In genomic region chr19:4473708-4474503, GRCh38 we compare ENCODE assay signal across 8 cellular contexts. TPM values are rescaled to one million over a fixed set of nuclear protein-coding genes. Genes with fewer than 3 reads are reported as not detected.
DNase-seq lines count a peak whose midpoint lies in the region; ATAC-seq, FAIRE-seq and TF ChIP-seq lines count a peak whose summit lies in the region.

No MANE protein-coding gene starts in this region.

- no peak for ATAC-seq in activated naive CD8-positive, alpha-beta T cell treated with anti-CD3 and anti-CD28 coated beads, Interleukin-2, amount 50 U/mL, for 24 hours
- no peak for ATAC-seq in HG02973 (IDR thresholded peaks at IDR 0.05; ENCODE audit: unreplicated experiment)
- ATAC-seq in GM21447 (IDR thresholded peaks at IDR 0.05; ENCODE audit: unreplicated experiment): no peak

- H3K27me3 Mint-ChIP-seq in activated naive CD8-positive, alpha-beta T cell treated with anti-CD3 and anti-CD28 coated beads, Interleukin-2, amount 50 U/mL, for 24 hours: no peaks in the 10 kb centered on the region

- no peak overlapping the region for H2AFZ ChIP-seq in keratinocyte (ENCODE audit: control insufficient read depth, low read length)

- H3K9me3 ChIP-seq in keratinocyte (ENCODE audit: control insufficient read depth, low read depth, low read length): no peaks in the 10 kb centered on the region

- no peaks in the 10 kb centered on the region for H3K27me3 ChIP-seq in keratinocyte (ENCODE audit: control insufficient read depth, extremely low read depth, insufficient read depth, low read length)

- H3K9ac ChIP-seq in keratinocyte (ENCODE audit: control insufficient read depth, extremely low read depth, insufficient read depth, low read length): peak overlapping the region; percentile 29

- no peak for TF ChIP-seq CTCF in GM12875 (IDR thresholded peaks at IDR 0.05; ENCODE audit: borderline replicate concordance, insufficient read depth, low read depth, low read length)
- TF ChIP-seq CTCF in keratinocyte (optimal IDR thresholded peaks at IDR 0.05 in 1 of 3, IDR thresholded peaks at IDR 0.05 in 1 of 3, conservative IDR thresholded peaks at IDR 0.05 in 1 of 3; ENCODE audit: extremely low read depth in 1 of 3, insufficient read depth in 2 of 3, low read length in 3 of 3): no peak

- H3K27ac ChIP-seq in keratinocyte (ENCODE audit: control insufficient read depth, insufficient read depth, low read length): no peak overlapping the region

- no peaks in the 10 kb centered on the region for H3K9me1 ChIP-seq in keratinocyte (ENCODE audit: control insufficient read depth, extremely low read depth, insufficient read depth, low read length)

- no peaks in the 10 kb centered on the region for H3K9me3 Mint-ChIP-seq in activated naive CD8-positive, alpha-beta T cell treated with anti-CD3 and anti-CD28 coated beads, Interleukin-2, amount 50 U/mL, for 24 hours

- H3K4me1 ChIP-seq in keratinocyte (ENCODE audit: control insufficient read depth, extremely low read depth, insufficient read depth, low read length): peaks cover 8% of the 10 kb centered on the region

- peaks cover 27% of the 10 kb centered on the region for H3K79me2 ChIP-seq in keratinocyte (ENCODE audit: control insufficient read depth, insufficient read depth, low read length)

- peak overlapping the region; percentile 87 for H3K4me2 ChIP-seq in keratinocyte (ENCODE audit: control insufficient read depth, extremely low read depth, insufficient read depth, low read depth, low read length)

- H3K4me3 ChIP-seq in GM12875 (ENCODE audit: low read depth, low read length) (peak overlapping the region; percentile 82), keratinocyte (ENCODE audit: control insufficient read depth in 2 of 3, extremely low read depth in 1 of 3, insufficient read depth in 2 of 3, low read depth in 1 of 3, low read length in 3 of 3) (peak overlapping the region in 2 of 3 experiments; percentile 88 to 97)

- H3K27ac Mint-ChIP-seq in activated naive CD8-positive, alpha-beta T cell treated with anti-CD3 and anti-CD28 coated beads, Interleukin-2, amount 50 U/mL, for 24 hours: peak overlapping the region; percentile 39

- peaks cover 2% of the 10 kb centered on the region for H3K36me3 Mint-ChIP-seq in activated naive CD8-positive, alpha-beta T cell treated with anti-CD3 and anti-CD28 coated beads, Interleukin-2, amount 50 U/mL, for 24 hours (ENCODE audit: low read depth)

- dilution Hi-C loops in keratinocyte (cut with MboI; ENCODE audit: extremely low pct_ligation_motif_present, low sequenced_read_pairs): no loop called here

- DNase-seq in 8988T (peak; percentile 16), keratinocyte (ENCODE audit: low read depth, low spot score) (no peak), islet precursor cell (no peak), GM19239 (ENCODE audit: insufficient read length, low spot score) (no peak)
- DNase-seq in activated naive CD8-positive, alpha-beta T cell treated with anti-CD3 and anti-CD28 coated beads, Interleukin-2, amount 50 U/mL, for 24 hours: no peak

- H3K4me3 Mint-ChIP-seq in activated naive CD8-positive, alpha-beta T cell treated with anti-CD3 and anti-CD28 coated beads, Interleukin-2, amount 50 U/mL, for 24 hours: peak overlapping the region; percentile 75

- peaks cover 4 to 15% of the 10 kb centered on the region in 2 experiments for H3K36me3 ChIP-seq in keratinocyte (ENCODE audit: control insufficient read depth in 2 of 2, extremely low read depth in 1 of 2, insufficient read depth in 2 of 2, low read length in 2 of 2)

- no peaks in the 10 kb centered on the region for H4K20me1 ChIP-seq in keratinocyte (ENCODE audit: control insufficient read depth, extremely low read depth, insufficient read depth, low read length)

- H3K4me1 Mint-ChIP-seq in activated naive CD8-positive, alpha-beta T cell treated with anti-CD3 and anti-CD28 coated beads, Interleukin-2, amount 50 U/mL, for 24 hours: peaks cover 16% of the 10 kb centered on the region

- no peak for FAIRE-seq in keratinocyte (lab: Jason Lieb, UNC)
- no peak for FAIRE-seq in GM19239 (lab: Jason Lieb, UNC)

RNA-seq across cellular contexts. Expression of gene HDGFL2, which starts 1.8 kb away (rescaled TPM):
- polyA plus RNA-seq in keratinocyte: 19.5 to 22.0 TPM (median 21.6 TPM) in 3 replicates
- polyA plus RNA-seq in keratinocyte (2011; ENCODE audit: low read depth): 19.5 TPM
- polyA plus RNA-seq in keratinocyte (2011; cell fraction: cytosol; rRNA removed): 10.0 and 22.2 TPM in 2 replicates
- polyA plus RNA-seq in keratinocyte (2011; cell fraction: nucleus; rRNA removed): 21.4 and 30.6 TPM in 2 replicates
- polyA plus RNA-seq in keratinocyte (2012; ENCODE audit: low replicate concordance): 6.9 and 42.1 TPM in 2 replicates
- polyA minus RNA-seq in keratinocyte: 10.4 to 18.6 TPM (median 10.5 TPM) in 3 replicates
- polyA minus RNA-seq in keratinocyte (2011; cell fraction: cytosol; rRNA and poly(A)+ RNA removed): 24.7 TPM
- polyA minus RNA-seq in keratinocyte (2011; cell fraction: nucleus; rRNA and poly(A)+ RNA removed): 8.8 and 11.4 TPM in 2 replicates

RNA-seq across cellular contexts. Expression of gene UBXN6, which starts 16.3 kb away (rescaled TPM):
- polyA plus RNA-seq in keratinocyte: 36.4 to 63.1 TPM (median 48.2 TPM) in 3 replicates
- polyA plus RNA-seq in keratinocyte (2011; ENCODE audit: low read depth): 48.9 TPM
- polyA plus RNA-seq in keratinocyte (2011; cell fraction: cytosol; rRNA removed): 36.7 and 82.9 TPM in 2 replicates
- 38.6 and 44.6 TPM in 2 replicates for polyA plus RNA-seq in keratinocyte (2011; cell fraction: nucleus; rRNA removed)
- polyA plus RNA-seq in keratinocyte (2012; ENCODE audit: low replicate concordance): 75.6 and 83.5 TPM in 2 replicates
- 30.9 to 48.0 TPM (median 47.7 TPM) in 3 replicates for polyA minus RNA-seq in keratinocyte
- 82.1 TPM for polyA minus RNA-seq in keratinocyte (2011; cell fraction: cytosol; rRNA and poly(A)+ RNA removed)
- 18.5 and 24.9 TPM in 2 replicates for polyA minus RNA-seq in keratinocyte (2011; cell fraction: nucleus; rRNA and poly(A)+ RNA removed)

RNA-seq across cellular contexts. Expression of gene PLIN4, which starts 44.4 kb away (rescaled TPM):
- polyA plus RNA-seq in keratinocyte: 0.01 TPM in 1 of 3 replicates, not detected in the others
- not detected for polyA plus RNA-seq in keratinocyte (2011; ENCODE audit: low read depth)
- not detected in 2 replicates for polyA plus RNA-seq in keratinocyte (2011; cell fraction: cytosol; rRNA removed)
- 0.03 TPM in 1 of 2 replicates, not detected in the other for polyA plus RNA-seq in keratinocyte (2011; cell fraction: nucleus; rRNA removed)
- polyA plus RNA-seq in keratinocyte (2012; ENCODE audit: low replicate concordance): 0.03 and 0.25 TPM in 2 replicates
- not detected in 3 replicates for polyA minus RNA-seq in keratinocyte
- polyA minus RNA-seq in keratinocyte (2011; cell fraction: cytosol; rRNA and poly(A)+ RNA removed): not detected
- polyA minus RNA-seq in keratinocyte (2011; cell fraction: nucleus; rRNA and poly(A)+ RNA removed): not detected in 2 replicates
